Comparison of ENCODE assay signal across 16 cellular contexts in genomic region chr4:141229408-141230101, GRCh38. TPM values are rescaled to one million over a fixed set of nuclear protein-coding genes. Genes with fewer than 3 reads are reported as not detected.
A peak's percentile ranks its signal among the peaks of the same experiment; 100 is the strongest.
DNase-seq lines count a peak whose midpoint lies in the region; ATAC-seq and TF ChIP-seq lines count a peak whose summit lies in the region.
"Had no signal": no experiment of that assay in that cellular context is flagged by ENCODE, and none has a peak within 500 bp of the region (broad histone marks: within the 10 kb centered on the region; RNA-seq: fewer than 3 reads in every experiment).

No MANE protein-coding gene starts in this region.

- ATAC-seq in GM18517 (IDR thresholded peaks at IDR 0.05; ENCODE audit: unreplicated experiment): peak; percentile 54
- ATAC-seq in GM19467 (IDR thresholded peaks at IDR 0.05; ENCODE audit: unreplicated experiment): peak; percentile 50
- ATAC-seq in HG02981 (IDR thresholded peaks at IDR 0.05; ENCODE audit: unreplicated experiment): peak; percentile 81
- no peak for ATAC-seq in right lobe of liver
- ATAC-seq: left cardiac atrium had no signal

- peak overlapping the region; percentile 82 for H3K27ac Mint-ChIP-seq in activated naive CD8-positive, alpha-beta T cell treated with anti-CD3 and anti-CD28 coated beads for 36 hours
- H3K27ac Mint-ChIP-seq: CD4-positive, alpha-beta T cell; nephron progenitor cell had no signal

- no peak for TF ChIP-seq CTCF in right lobe of liver (IDR thresholded peaks at IDR 0.05)

- no peaks in the 10 kb centered on the region for H3K27me3 Mint-ChIP-seq in activated naive CD8-positive, alpha-beta T cell treated with anti-CD3 and anti-CD28 coated beads for 36 hours
- H3K27me3 Mint-ChIP-seq: CD4-positive, alpha-beta T cell had no signal

- H3K36me3 Mint-ChIP-seq in activated naive CD8-positive, alpha-beta T cell treated with anti-CD3 and anti-CD28 coated beads for 36 hours: peaks cover 43% of the 10 kb centered on the region

- no peak overlapping the region for H3K27ac ChIP-seq in right lobe of liver
- H3K27ac ChIP-seq: ascending aorta, GM23248, vagina had no signal

- H3K4me1 ChIP-seq in right lobe of liver: no peaks in the 10 kb centered on the region
- H3K4me1 ChIP-seq: ascending aorta, vagina had no signal

- no peak overlapping the region for H3K4me3 Mint-ChIP-seq in activated naive CD8-positive, alpha-beta T cell treated with anti-CD3 and anti-CD28 coated beads for 36 hours
- H3K4me3 Mint-ChIP-seq: CD4-positive, alpha-beta T cell; nephron progenitor cell had no signal

- H3K4me3 ChIP-seq in right lobe of liver: no peak overlapping the region
- H3K4me3 ChIP-seq: ascending aorta, GM23248, smooth muscle cell, vagina had no signal

- H3K4me1 Mint-ChIP-seq in activated naive CD8-positive, alpha-beta T cell treated with anti-CD3 and anti-CD28 coated beads for 36 hours: peaks cover 16% of the 10 kb centered on the region
- H3K4me1 Mint-ChIP-seq: nephron progenitor cell had no signal

- no peak for DNase-seq in activated naive CD8-positive, alpha-beta T cell treated with anti-CD3 and anti-CD28 coated beads for 36 hours
- DNase-seq in NCI-H2196 (lab: John Stamatoyannopoulos, UW; ENCODE audit: unreplicated experiment) (no peak), germinal center (ENCODE audit: low spot score) (no peak), mucosa of gallbladder (ENCODE audit: low spot score) (no peak), right lobe of liver (no peak)
- DNase-seq: CD4-positive, alpha-beta T cell; GM23248; left cardiac atrium; NCI-H1436 treated with DMSO at 0.1 percent for 48 hours; nephron progenitor cell had no signal

- H3K27me3 ChIP-seq in right lobe of liver: no peaks in the 10 kb centered on the region
- H3K27me3 ChIP-seq: ascending aorta, vagina had no signal

- H3K36me3 ChIP-seq in right lobe of liver: peaks cover 0 to 78% (median 29%) of the 10 kb centered on the region in 4 donors

- intact Hi-C loops in right lobe of liver (cut with DNase I): no loop called here

- H3K9me3 ChIP-seq in right lobe of liver: no peaks in the 10 kb centered on the region
- H3K9me3 ChIP-seq: ascending aorta, vagina had no signal

- 96% methylated on average over 5 of the region's 5 CpGs for WGBS in right lobe of liver (ENCODE audit: insufficient coverage, low coverage, low lambda C conversion rate, missing lambda C conversion rate)

- H3K9me3 Mint-ChIP-seq in activated naive CD8-positive, alpha-beta T cell treated with anti-CD3 and anti-CD28 coated beads for 36 hours: no peaks in the 10 kb centered on the region
- H3K9me3 Mint-ChIP-seq: CD4-positive, alpha-beta T cell; nephron progenitor cell had no signal

- TF ChIP-seq POLR2A in right lobe of liver (IDR thresholded peaks at IDR 0.05): no peak

RNA-seq across cellular contexts. Expression of gene ZNF330, which starts 8.9 kb away (rescaled TPM):
- total RNA-seq in activated naive CD8-positive, alpha-beta T cell treated with anti-CD3 and anti-CD28 coated beads for 36 hours: 10 to 100 TPM; 64.5 TPM
- total RNA-seq in mucosa of gallbladder (32.4 TPM), right lobe of liver (10 to 100 TPM; 11.8 to 33.5 (median 26.0) TPM)

Comparison
In these comparisons a context has a peak if more than half of its experiments do, and no peak if none do; other contexts are left out.
1. ATAC-seq: peak in GM18517 (single experiment), GM19467 (single experiment) and HG02981 (single experiment); none in right lobe of liver (0 of 4).